In genomic region chr11:61834278-61835004, GRCh38 we compare ENCODE assay signal across 8 cellular contexts.
A peak's percentile ranks its signal among the peaks of the same experiment; 100 is the strongest.
DNase-seq lines count a peak whose midpoint lies in the region; ATAC-seq and TF ChIP-seq lines count a peak whose summit lies in the region.

No MANE protein-coding gene starts in this region.

- H3K4me3 Mint-ChIP-seq in stimulated activated naive CD8-positive, alpha-beta T cell treated with anti-CD3 and anti-CD28 coated beads, Interleukin-15, Interleukin-2, amounts not matched to agents 100 ng/mL and 50 ng/mL, for 24 hours, result no peak overlapping the region

- H3K27ac Mint-ChIP-seq in stimulated activated naive CD8-positive, alpha-beta T cell treated with anti-CD3 and anti-CD28 coated beads, Interleukin-15, Interleukin-2, amounts not matched to agents 100 ng/mL and 50 ng/mL, for 24 hours, result peak overlapping the region; percentile 56

- ATAC-seq in HG03280 (IDR thresholded peaks at IDR 0.05; ENCODE audit: unreplicated experiment), result peak; percentile 82

- TF ChIP-seq CTCF in astrocyte of the spinal cord (IDR thresholded peaks at IDR 0.05; ENCODE audit: low read depth, low read length), result no peak

- peaks cover 23% of the 10 kb centered on the region for H3K27me3 Mint-ChIP-seq in stimulated activated naive CD8-positive, alpha-beta T cell treated with anti-CD3 and anti-CD28 coated beads, Interleukin-15, Interleukin-2, amounts not matched to agents 100 ng/mL and 50 ng/mL, for 24 hours

- no peaks in the 10 kb centered on the region for H3K9me3 Mint-ChIP-seq in stimulated activated naive CD8-positive, alpha-beta T cell treated with anti-CD3 and anti-CD28 coated beads, Interleukin-15, Interleukin-2, amounts not matched to agents 100 ng/mL and 50 ng/mL, for 24 hours

- H3K4me1 Mint-ChIP-seq in stimulated activated naive CD8-positive, alpha-beta T cell treated with anti-CD3 and anti-CD28 coated beads, Interleukin-15, Interleukin-2, amounts not matched to agents 100 ng/mL and 50 ng/mL, for 24 hours (ENCODE audit: low read depth), result peaks cover 35% of the 10 kb centered on the region

- in situ Hi-C loops in astrocyte of the spinal cord (cut with HindIII; ENCODE audit: low sequenced_read_pairs), result no loop called here

- no peak overlapping the region for H3K4me3 ChIP-seq in astrocyte of the spinal cord (ENCODE audit: low read depth, low read length)

- DNase-seq in DMS79 (lab: John Stamatoyannopoulos, UW) (peak; percentile 43), GM19240 (ENCODE audit: insufficient read length, low spot score) (peak; percentile 77), OCI-M2 (lab: John Stamatoyannopoulos, UW; ENCODE audit: unreplicated experiment) (peak; percentile 72), astrocyte of the spinal cord (ENCODE audit: low read depth, low spot score) (peak; percentile 76), islet precursor cell (peak; percentile 90), cortex of kidney (lab: John Stamatoyannopoulos, UW) (no peak)

- peaks cover under 1% of the 10 kb centered on the region for H3K36me3 Mint-ChIP-seq in stimulated activated naive CD8-positive, alpha-beta T cell treated with anti-CD3 and anti-CD28 coated beads, Interleukin-15, Interleukin-2, amounts not matched to agents 100 ng/mL and 50 ng/mL, for 24 hours (ENCODE audit: low read depth)
